In the genomic region with DNA sequence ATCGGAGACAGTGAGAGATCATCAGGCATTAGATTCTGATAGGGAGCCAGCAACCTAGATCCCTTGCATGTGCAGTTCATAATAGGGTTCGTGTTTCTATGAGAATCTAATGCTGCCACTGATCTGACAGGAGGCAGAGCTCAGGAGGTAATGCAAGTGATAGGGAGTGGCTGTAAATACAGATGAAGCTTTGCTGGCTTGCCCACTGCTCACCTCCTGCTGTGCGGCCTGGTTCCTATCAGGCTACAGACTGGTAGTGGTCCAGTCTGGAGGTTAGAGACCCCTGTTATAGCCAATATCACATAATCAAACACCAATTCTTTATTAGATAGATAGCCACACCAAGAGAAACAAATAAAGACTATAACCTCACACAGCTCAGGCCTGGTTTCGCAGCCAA, we compare ENCODE assay signal across 16 cellular contexts. TPM values are rescaled to one million over a fixed set of nuclear protein-coding genes. Genes with fewer than 3 reads are reported as not detected.
A peak's percentile ranks its signal among the peaks of the same experiment; 100 is the strongest.
DNase-seq lines count a peak whose midpoint lies in the region; ATAC-seq, FAIRE-seq and TF ChIP-seq lines count a peak whose summit lies in the region.
"Had no signal": no experiment of that assay in that cellular context is flagged by ENCODE, and none has a peak within 500 bp of the region (broad histone marks: within the 10 kb centered on the region; RNA-seq: fewer than 3 reads in every experiment).

No MANE protein-coding gene starts in this region.

- no peaks in the 10 kb centered on the region for H3K79me1 ChIP-seq in mesenchymal stem cell (replicated peaks; ENCODE audit: low read length, poor library complexity, severe bottlenecking)

- H3K4ac ChIP-seq in mesenchymal stem cell (ENCODE audit: low read depth in 1 of 2, low read length in 2 of 2): no peak overlapping the region

- no peak for ATAC-seq in K562
- ATAC-seq in HG02610 (IDR thresholded peaks at IDR 0.05; ENCODE audit: unreplicated experiment): no peak
- ATAC-seq: GM12878, HepG2 had no signal

- H3K36me3 ChIP-seq in HEK293 (ENCODE audit: control insufficient read depth in 2 of 2, insufficient read depth in 1 of 2, low read length in 2 of 2) (no peaks in the 10 kb centered on the region; a peak in 1 of 3 replicates), K562 (ENCODE audit: control insufficient read depth, insufficient read depth, low read length) (no peaks in the 10 kb centered on the region), mesenchymal stem cell (ENCODE audit: control insufficient read depth in 1 of 2, insufficient read depth in 2 of 2, low read depth in 1 of 2, low read length in 2 of 2) (peaks cover 0 to 15% of the 10 kb centered on the region in 2 experiments)

- no peak overlapping the region for H2BK15ac ChIP-seq in mesenchymal stem cell (ENCODE audit: low read depth, poor library complexity, severe bottlenecking)

- H3K18ac ChIP-seq in mesenchymal stem cell (ENCODE audit: low read depth in 1 of 2, low read length in 2 of 2): peak overlapping the region in 1 of 2 experiments; percentile 2

- H2AK5ac ChIP-seq in mesenchymal stem cell (ENCODE audit: low read length, severe bottlenecking): no peak overlapping the region

- H2AFZ ChIP-seq in K562 (ENCODE audit: low read depth, low read length) (no peak overlapping the region), mesenchymal stem cell (ENCODE audit: low read depth, low read length) (no peak overlapping the region)

- WGBS in K562 (ENCODE audit: insufficient coverage, low coverage, missing lambda C conversion rate): 86% methylated on average over 4 of the region's 4 CpGs
- WGBS in mesenchymal stem cell: 94% methylated on average over 3 of the region's 4 CpGs

- DNase-seq in K562 (ENCODE audit: extremely low read depth in 1 of 4, low spot score in 3 of 4) (no peak), mesenchymal stem cell (no peak), dermis blood vessel endothelial cell (no peak)
- no peak for DNase-seq in stimulated activated CD4-positive, alpha-beta T cell treated with anti-CD3 and anti-CD28 coated beads, Interleukin-2, amount 100 ng/mL, for 24 hours
- DNase-seq in T-helper 2 cell treated with Interferon-gamma antibody and Interleukin-4, amounts not matched to agents 5 μg/mL and 100 μg/mL, for 36 hours (ENCODE audit: low spot score): no peak
- DNase-seq: ACHN; CD4-positive, CD25-positive, alpha-beta regulatory T cell; DMS53; H7 had no signal

- H3K4me1 Mint-ChIP-seq in T-helper 2 cell treated with Interferon-gamma antibody and Interleukin-4, amounts not matched to agents 5 μg/mL and 100 μg/mL, for 36 hours (ENCODE audit: low read depth): peaks cover 9% of the 10 kb centered on the region
- H3K4me1 Mint-ChIP-seq: CD4-positive, CD25-positive, alpha-beta regulatory T cell had no signal

- peaks cover 3% of the 10 kb centered on the region for H3K36me3 Mint-ChIP-seq in T-helper 2 cell treated with Interferon-gamma antibody and Interleukin-4, amounts not matched to agents 5 μg/mL and 100 μg/mL, for 36 hours (ENCODE audit: low read depth)

- no peak overlapping the region for H2BK5ac ChIP-seq in mesenchymal stem cell (ENCODE audit: low read depth, low read length, poor library complexity, severe bottlenecking)

- H3K9me1 ChIP-seq in K562 (ENCODE audit: control insufficient read depth, insufficient read depth, low read length): no peaks in the 10 kb centered on the region

- no peaks in the 10 kb centered on the region for H3K79me2 ChIP-seq in K562 (ENCODE audit: control insufficient read depth, insufficient read depth, low read length)

- no peak for TF ChIP-seq RAD21 in K562 (CRISPR knock-in tag; conservative IDR thresholded peaks at IDR 0.05 in 1 of 2, IDR thresholded peaks at IDR 0.05 in 1 of 2)

- in situ Hi-C loops in K562 (cut with MboI): no loop called here

- H3K9me3 ChIP-seq in HEK293 (ENCODE audit: control insufficient read depth, insufficient read depth, low read depth, low read length): no peaks in the 10 kb centered on the region
- H3K9me3 ChIP-seq in K562 (replicated peaks; ENCODE audit: control insufficient read depth, insufficient read depth, low read depth, low read length): peaks cover 2% of the 10 kb centered on the region; the same call in 1 of the 2 replicates
- H3K9me3 ChIP-seq in mesenchymal stem cell (ENCODE audit: control insufficient read depth, low read length): no peaks in the 10 kb centered on the region
- H3K9me3 ChIP-seq: BLaER1 treated with 17β-estradiol and CSF1 and Interleukin-3, amounts not matched to agents 10 nM and 100 nM had no signal

- H3K27ac Mint-ChIP-seq in T-helper 2 cell treated with Interferon-gamma antibody and Interleukin-4, amounts not matched to agents 5 μg/mL and 100 μg/mL, for 36 hours: no peak overlapping the region

- peak overlapping the region; percentile 34 for H2BK120ac ChIP-seq in mesenchymal stem cell (ENCODE audit: low read depth, low read length)

- no peak for TF ChIP-seq CTCF in HEK293 (tag by site-specific recombination; IDR thresholded peaks at IDR 0.05)
- no peak for TF ChIP-seq CTCF in K562 (IDR thresholded peaks at IDR 0.05 in 2 of 3, conservative IDR thresholded peaks at IDR 0.05 in 1 of 3; ENCODE audit: insufficient read depth in 2 of 3, low read depth in 1 of 3, low read length in 3 of 3)

- CTCF ChIA-PET in HEK293 (lab: Yijun Ruan, JAX): interaction anchor here (0.7 kb wide), 1 partner anchor 459 kb away, joined by 3 read pairs; no protein-coding TSS in a partner anchor
- CTCF ChIA-PET in K562 (lab: Yijun Ruan, JAX; ENCODE audit: low intra/inter-chr PET ratio): no interaction called here

- no peak for TF ChIP-seq EP300 in K562 (IDR thresholded peaks at IDR 0.05; ENCODE audit: low read length)

- H3K4me1 ChIP-seq in HEK293 (ENCODE audit: control insufficient read depth, insufficient read depth, low read length): no peaks in the 10 kb centered on the region
- H3K4me1 ChIP-seq in K562 (replicated peaks in 1 of 2; ENCODE audit: control insufficient read depth in 2 of 2, insufficient read depth in 2 of 2, low read length in 2 of 2): peaks cover 0 to 9% of the 10 kb centered on the region in 2 experiments; a peak in 3 of 5 replicates
- peaks cover 2% of the 10 kb centered on the region for H3K4me1 ChIP-seq in mesenchymal stem cell (ENCODE audit: control insufficient read depth, insufficient read depth, low read depth, low read length)

- no peaks in the 10 kb centered on the region for H3K9me3 Mint-ChIP-seq in T-helper 2 cell treated with Interferon-gamma antibody and Interleukin-4, amounts not matched to agents 5 μg/mL and 100 μg/mL, for 36 hours
- H3K9me3 Mint-ChIP-seq: CD4-positive, CD25-positive, alpha-beta regulatory T cell had no signal

- H3K27ac ChIP-seq in HEK293 (ENCODE audit: extremely low read depth, low read depth, low read length) (no peak overlapping the region), K562 (ENCODE audit: extremely low read depth, low read depth, low read length) (no peak overlapping the region), mesenchymal stem cell (ENCODE audit: low read length, poor library complexity, severe bottlenecking) (no peak overlapping the region)
- H3K27ac ChIP-seq: BLaER1 treated with 17β-estradiol and CSF1 and Interleukin-3, amounts not matched to agents 10 nM and 100 nM had no signal

- POLR2A ChIA-PET in HEK293 (lab: Yijun Ruan, JAX): no interaction called here
- POLR2A ChIA-PET in K562 (lab: Yijun Ruan, JAX): no interaction called here

- H3K4me3 ChIP-seq in HEK293 (ENCODE audit: low read depth, low read length): no peak overlapping the region
- H3K4me3 ChIP-seq in K562: no peak overlapping the region
- H3K4me3 ChIP-seq in mesenchymal stem cell (ENCODE audit: insufficient read depth in 1 of 2, low read depth in 1 of 2, low read length in 2 of 2): no peak overlapping the region
- H3K4me3 ChIP-seq: BLaER1 treated with 17β-estradiol and CSF1 and Interleukin-3, amounts not matched to agents 10 nM and 100 nM; GM12878 had no signal

- H2BK12ac ChIP-seq in mesenchymal stem cell (ENCODE audit: low read length in 2 of 2): no peak overlapping the region

- no peaks in the 10 kb centered on the region for H3K27me3 Mint-ChIP-seq in T-helper 2 cell treated with Interferon-gamma antibody and Interleukin-4, amounts not matched to agents 5 μg/mL and 100 μg/mL, for 36 hours (ENCODE audit: low read depth)
- H3K27me3 Mint-ChIP-seq: CD4-positive, CD25-positive, alpha-beta regulatory T cell had no signal

- BruUV-seq in K562 (replicated peaks; lab: Mats Ljungman, UMichigan): no TSS peak

- no peak overlapping the region for H3K14ac ChIP-seq in mesenchymal stem cell (ENCODE audit: low read length in 2 of 2)

- no peak overlapping the region for H3K4me3 Mint-ChIP-seq in T-helper 2 cell treated with Interferon-gamma antibody and Interleukin-4, amounts not matched to agents 5 μg/mL and 100 μg/mL, for 36 hours
- H3K4me3 Mint-ChIP-seq: CD4-positive, CD25-positive, alpha-beta regulatory T cell had no signal

- H3K23ac ChIP-seq in mesenchymal stem cell (ENCODE audit: low read length in 2 of 2): no peak overlapping the region

- H3K27me3 ChIP-seq in K562 (ENCODE audit: control insufficient read depth in 2 of 2, insufficient read depth in 2 of 2, low read length in 2 of 2) (no peaks in the 10 kb centered on the region), mesenchymal stem cell (ENCODE audit: control insufficient read depth in 1 of 2, insufficient read depth in 1 of 2, low read length in 2 of 2) (no peaks in the 10 kb centered on the region)
- H3K27me3 ChIP-seq: BLaER1 treated with 17β-estradiol and CSF1 and Interleukin-3, amounts not matched to agents 10 nM and 100 nM had no signal

- H4K91ac ChIP-seq in mesenchymal stem cell (ENCODE audit: low read length): no peak overlapping the region

- intact Hi-C loops in K562 (cut with micrococcal nuclease): no loop called here

- FAIRE-seq in K562 (lab: Jason Lieb, UNC): peak; percentile 44
- FAIRE-seq: GM12878, GM18507, HepG2, HTR-8/SVneo had no signal

- H3K9ac ChIP-seq in K562 (ENCODE audit: insufficient read depth in 1 of 2, low read depth in 2 of 2, low read length in 2 of 2) (no peak overlapping the region), mesenchymal stem cell (ENCODE audit: low read length) (no peak overlapping the region)
- H3K9ac ChIP-seq: BLaER1 treated with 17β-estradiol and CSF1 and Interleukin-3, amounts not matched to agents 10 nM and 100 nM had no signal

- no peaks in the 10 kb centered on the region for H4K20me1 ChIP-seq in K562 (replicated peaks; ENCODE audit: control insufficient read depth, insufficient read depth, low read length)
- H4K20me1 ChIP-seq: BLaER1 treated with 17β-estradiol and CSF1 and Interleukin-3, amounts not matched to agents 10 nM and 100 nM had no signal

- no peak for TF ChIP-seq POLR2A in K562 (conservative IDR thresholded peaks at IDR 0.05)

- no peak overlapping the region for H4K8ac ChIP-seq in mesenchymal stem cell (ENCODE audit: low read length)

- H3K4me2 ChIP-seq in K562 (ENCODE audit: insufficient read depth, low read length) (no peak overlapping the region), mesenchymal stem cell (ENCODE audit: low read length, poor library complexity, severe bottlenecking) (no peak overlapping the region)
- H3K4me2 ChIP-seq: BLaER1 treated with 17β-estradiol and CSF1 and Interleukin-3, amounts not matched to agents 10 nM and 100 nM had no signal

RNA-seq across cellular contexts. Expression of a gene that starts 51.0 kb away (rescaled TPM):
- total RNA-seq in K562 (2011; cell fraction: chromatin; rRNA removed; ENCODE audit: low replicate concordance): 28.1 and 102 TPM in 2 replicates
- 12.5 and 14.3 TPM in 2 replicates for total RNA-seq in K562 (2011; cell fraction: nucleolus; rRNA removed)
- total RNA-seq in K562 (2011; cell fraction: nucleoplasm; rRNA removed): 28.3 and 40.3 TPM in 2 replicates
- total RNA-seq in K562 (2014; rRNA removed) (3.6 and 7.0 TPM in 2 replicates), K562 (2014; rRNA removed; fragmentation: Illumina TruSeq; extraction: Trizol) (9.7 and 9.9 TPM in 2 replicates), K562 (2015; rRNA removed; fragmentation: Illumina TruSeq; extraction: Trizol) (7.3 and 8.3 TPM in 2 replicates), K562 (2021) (8.4 and 10.1 TPM in 2 replicates), dermis blood vessel endothelial cell (37.2 and 42.5 TPM in 2 replicates)
- polyA plus RNA-seq in K562 (2011; rRNA removed) (7.7 and 8.9 TPM in 2 replicates), K562 (2014; fragmentation: Illumina TruSeq; extraction: Trizol) (12.3 and 13.5 TPM in 2 replicates), K562 (2014; fragmentation: Nextera tagmentation; extraction: Ambion mirVana) (1 to 10 TPM; 2.1 to 4.3 TPM), K562 (2014; rRNA removed) (2.6 and 3.2 TPM in 2 replicates)
- polyA plus RNA-seq in K562 (2011; cell fraction: cytosol; rRNA removed): 1.7 and 3.6 TPM in 2 replicates
- 3.3 and 4.2 TPM in 2 replicates for polyA plus RNA-seq in K562 (2011; cell fraction: nucleus; rRNA removed)
- polyA plus RNA-seq in K562 (2012): 3.3 and 3.8 TPM in 2 replicates
- polyA minus RNA-seq in K562 (2011; rRNA and poly(A)+ RNA removed): 33.5 and 41.0 TPM in 2 replicates
- polyA minus RNA-seq in K562 (2011; cell fraction: cytosol; rRNA and poly(A)+ RNA removed): 4.6 and 10.5 TPM in 2 replicates
- polyA minus RNA-seq in K562 (2011; cell fraction: nucleus; rRNA and poly(A)+ RNA removed): 14.8 and 27.4 TPM in 2 replicates
- polyA plus RNA-seq in mesenchymal stem cell (2013, experiment 1 of 2): 13.0 TPM
- 13.4 TPM for polyA plus RNA-seq in mesenchymal stem cell (2013, experiment 2 of 2)

RNA-seq across cellular contexts. Expression of a gene that starts 51.6 kb away (rescaled TPM):
- 3.4 and 6.2 TPM in 2 replicates for total RNA-seq in K562 (2011; cell fraction: chromatin; rRNA removed; ENCODE audit: low replicate concordance)
- 1.4 and 2.2 TPM in 2 replicates for total RNA-seq in K562 (2011; cell fraction: nucleolus; rRNA removed)
- total RNA-seq in K562 (2011; cell fraction: nucleoplasm; rRNA removed): 2.3 and 3.5 TPM in 2 replicates
- total RNA-seq in K562 (2014; rRNA removed): 0.45 TPM in 2 replicates
- 2.0 and 2.3 TPM in 2 replicates for total RNA-seq in K562 (2014; rRNA removed; fragmentation: Illumina TruSeq; extraction: Trizol)
- 1.8 TPM in 2 replicates for total RNA-seq in K562 (2015; rRNA removed; fragmentation: Illumina TruSeq; extraction: Trizol)
- total RNA-seq in K562 (2021): 0.95 and 1.2 TPM in 2 replicates
- 4.2 and 4.6 TPM in 2 replicates for polyA plus RNA-seq in K562 (2011; rRNA removed)
- polyA plus RNA-seq in K562 (2011; cell fraction: cytosol; rRNA removed): 0.69 and 2.1 TPM in 2 replicates
- polyA plus RNA-seq in K562 (2011; cell fraction: nucleus; rRNA removed): 3.2 and 7.8 TPM in 2 replicates
- polyA plus RNA-seq in K562 (2012): 0.82 and 2.9 TPM in 2 replicates
- 1.3 and 1.6 TPM in 2 replicates for polyA plus RNA-seq in K562 (2014; fragmentation: Illumina TruSeq; extraction: Trizol)
- under 1 TPM; 0.31 to 0.80 TPM for polyA plus RNA-seq in K562 (2014; fragmentation: Nextera tagmentation; extraction: Ambion mirVana)
- polyA plus RNA-seq in K562 (2014; rRNA removed): 1.2 and 1.6 TPM in 2 replicates
- 1.4 and 3.7 TPM in 2 replicates for polyA minus RNA-seq in K562 (2011; rRNA and poly(A)+ RNA removed)
- 1.2 and 1.5 TPM in 2 replicates for polyA minus RNA-seq in K562 (2011; cell fraction: cytosol; rRNA and poly(A)+ RNA removed)
- 2.4 and 4.0 TPM in 2 replicates for polyA minus RNA-seq in K562 (2011; cell fraction: nucleus; rRNA and poly(A)+ RNA removed)
- polyA plus RNA-seq in mesenchymal stem cell (2013, experiment 1 of 2): 3.6 TPM
- 3.0 TPM for polyA plus RNA-seq in mesenchymal stem cell (2013, experiment 2 of 2)
- 3.4 and 5.6 TPM in 2 replicates for total RNA-seq in dermis blood vessel endothelial cell

RNA-seq across cellular contexts. Expression of a gene that starts 52.2 kb away (rescaled TPM):
- 43.1 and 137 TPM in 2 replicates for total RNA-seq in K562 (2011; cell fraction: chromatin; rRNA removed; ENCODE audit: low replicate concordance)
- 16.8 and 23.7 TPM in 2 replicates for total RNA-seq in K562 (2011; cell fraction: nucleolus; rRNA removed)
- total RNA-seq in K562 (2011; cell fraction: nucleoplasm; rRNA removed): 30.9 and 37.9 TPM in 2 replicates
- total RNA-seq in K562 (2014; rRNA removed) (109 and 119 TPM in 2 replicates), K562 (2014; rRNA removed; fragmentation: Illumina TruSeq; extraction: Trizol) (141 and 154 TPM in 2 replicates), K562 (2015; rRNA removed; fragmentation: Illumina TruSeq; extraction: Trizol) (121 and 128 TPM in 2 replicates), K562 (2021) (180 and 194 TPM in 2 replicates), dermis blood vessel endothelial cell (30.4 and 34.7 TPM in 2 replicates)
- polyA plus RNA-seq in K562 (2011; rRNA removed) (188 and 278 TPM in 2 replicates), K562 (2014; fragmentation: Illumina TruSeq; extraction: Trizol) (137 and 147 TPM in 2 replicates), K562 (2014; fragmentation: Nextera tagmentation; extraction: Ambion mirVana) (100 to 1,000 TPM; 498 to 554 TPM), K562 (2014; rRNA removed) (171 and 174 TPM in 2 replicates)
- polyA plus RNA-seq in K562 (2011; cell fraction: cytosol; rRNA removed): 19.4 and 25.7 TPM in 2 replicates
- 31.5 and 53.5 TPM in 2 replicates for polyA plus RNA-seq in K562 (2011; cell fraction: nucleus; rRNA removed)
- polyA plus RNA-seq in K562 (2012): 74.3 and 131 TPM in 2 replicates
- polyA minus RNA-seq in K562 (2011; rRNA and poly(A)+ RNA removed): 102 and 108 TPM in 2 replicates
- 54.1 and 101 TPM in 2 replicates for polyA minus RNA-seq in K562 (2011; cell fraction: cytosol; rRNA and poly(A)+ RNA removed)
- polyA minus RNA-seq in K562 (2011; cell fraction: nucleus; rRNA and poly(A)+ RNA removed): 18.3 and 34.1 TPM in 2 replicates
- polyA plus RNA-seq in mesenchymal stem cell (2013, experiment 1 of 2): 24.2 TPM
- polyA plus RNA-seq in mesenchymal stem cell (2013, experiment 2 of 2): 26.0 TPM
